ENCODE assay signal across 8 cellular contexts in genomic region chr16:70685061-70685937, GRCh38. TPM values are rescaled to one million over a fixed set of nuclear protein-coding genes. Genes with fewer than 3 reads are reported as not detected.
A peak's percentile ranks its signal among the peaks of the same experiment; 100 is the strongest.
DNase-seq lines count a peak whose midpoint lies in the region; ATAC-seq and TF ChIP-seq lines count a peak whose summit lies in the region.

No MANE protein-coding gene starts in this region.

- H3K27me3 ChIP-seq in left lung, result peaks cover 0 to 21% of the 10 kb centered on the region in 2 donors
- no peaks in the 10 kb centered on the region for H3K27me3 ChIP-seq in thymus (ENCODE audit: control insufficient read depth, insufficient read depth)

- peaks cover 1% of the 10 kb centered on the region for H3K27me3 Mint-ChIP-seq in activated naive CD4-positive, alpha-beta T cell treated with anti-CD3 and anti-CD28 coated beads, Interleukin-2, amount 50 U/mL, for 24 hours
- peaks cover 4% of the 10 kb centered on the region for H3K27me3 Mint-ChIP-seq in brain

- intact Hi-C loops in left lung (cut with DNase I), result loop anchor here in 1 of 2 donors (10.0 kb wide), 1 partner anchor 50 kb away; no protein-coding TSS in a partner anchor

- no peaks in the 10 kb centered on the region for H3K4me1 Mint-ChIP-seq in activated naive CD4-positive, alpha-beta T cell treated with anti-CD3 and anti-CD28 coated beads, Interleukin-2, amount 50 U/mL, for 24 hours
- H3K4me1 Mint-ChIP-seq in brain, result peaks cover 69% of the 10 kb centered on the region

- TF ChIP-seq CTCF in brain (conservative IDR thresholded peaks at IDR 0.05), result no peak
- TF ChIP-seq CTCF in left lung (IDR thresholded peaks at IDR 0.05), result no peak

- 4% methylated on average over 90 of the region's 90 CpGs for WGBS in thymus

- H3K36me3 ChIP-seq in left lung (peaks cover 0 to 5% of the 10 kb centered on the region in 2 donors), thymus (ENCODE audit: control insufficient read depth, insufficient read depth) (peaks cover 12% of the 10 kb centered on the region)

- no peak for ATAC-seq in left lung

- H3K4me3 ChIP-seq in left lung (peak overlapping the region; percentile 50 to 64), thymus (ENCODE audit: low read length) (peak overlapping the region; percentile 92)

- peaks cover 1% of the 10 kb centered on the region for H3K36me3 Mint-ChIP-seq in activated naive CD4-positive, alpha-beta T cell treated with anti-CD3 and anti-CD28 coated beads, Interleukin-2, amount 50 U/mL, for 24 hours
- peaks cover 3% of the 10 kb centered on the region for H3K36me3 Mint-ChIP-seq in brain

- peak overlapping the region; percentile 73 for H3K4me3 Mint-ChIP-seq in activated naive CD4-positive, alpha-beta T cell treated with anti-CD3 and anti-CD28 coated beads, Interleukin-2, amount 50 U/mL, for 24 hours
- H3K4me3 Mint-ChIP-seq in brain, result peak overlapping the region; percentile 85 to 91 (median 89)

- H3K9me3 Mint-ChIP-seq in activated naive CD4-positive, alpha-beta T cell treated with anti-CD3 and anti-CD28 coated beads, Interleukin-2, amount 50 U/mL, for 24 hours, result no peaks in the 10 kb centered on the region
- no peaks in the 10 kb centered on the region for H3K9me3 Mint-ChIP-seq in brain

- H3K9me3 ChIP-seq in left lung, result no peaks in the 10 kb centered on the region
- H3K9me3 ChIP-seq in thymus (ENCODE audit: control insufficient read depth), result no peaks in the 10 kb centered on the region

- no peak for DNase-seq in activated naive CD4-positive, alpha-beta T cell (lab: John Stamatoyannopoulos, UW)
- peak in 1 of 2 donors; percentile 82 for DNase-seq in left lung
- DNase-seq in Ammon's horn (ENCODE audit: low spot score), result no peak
- no peak for DNase-seq in NCI-H1048 (lab: John Stamatoyannopoulos, UW)
- DNase-seq in GOT3 (lab: John Stamatoyannopoulos, UW), result no peak

- H3K27ac Mint-ChIP-seq in activated naive CD4-positive, alpha-beta T cell treated with anti-CD3 and anti-CD28 coated beads, Interleukin-2, amount 50 U/mL, for 24 hours, result no peak overlapping the region
- H3K27ac Mint-ChIP-seq in brain, result peak overlapping the region; percentile 24 to 96 (median 89)

- peak overlapping the region; percentile 55 to 62 for H3K27ac ChIP-seq in left lung
- H3K27ac ChIP-seq in thymus (ENCODE audit: low read depth), result no peak overlapping the region

- H3K4me1 ChIP-seq in left lung (peaks cover 42 to 88% of the 10 kb centered on the region in 2 donors), thymus (ENCODE audit: control insufficient read depth, insufficient read depth, low read length) (peaks cover 70% of the 10 kb centered on the region)

RNA-seq across cellular contexts. Expression of gene MTSS2, which starts 0.6 kb away (rescaled TPM):
- polyA plus RNA-seq in brain (ENCODE audit: insufficient read depth, low read depth, low replicate concordance) (231 TPM), thymus (36.4 TPM)
- total RNA-seq in left lung, result 10 to 100 TPM; 58.1 to 96.3 TPM

RNA-seq across cellular contexts. Expression of gene IL34, which starts 38.9 kb away (rescaled TPM):
- polyA plus RNA-seq in brain (ENCODE audit: insufficient read depth, low read depth, low replicate concordance) (6.7 TPM), thymus (4.7 TPM)
- 1 to 10 TPM; 2.1 to 4.1 TPM for total RNA-seq in left lung
